8 cellular contexts compared by ENCODE assay signal in genomic region chr7:64630496-64630895, GRCh38. TPM values are rescaled to one million over a fixed set of nuclear protein-coding genes. Genes with fewer than 3 reads are reported as not detected.
DNase-seq lines count a peak whose midpoint lies in the region; ATAC-seq and TF ChIP-seq lines count a peak whose summit lies in the region.

No MANE protein-coding gene starts in this region.

- H3K27ac ChIP-seq in KMS-11: no peak overlapping the region

- no peaks in the 10 kb centered on the region for H3K36me3 ChIP-seq in KMS-11 (ENCODE audit: insufficient read depth)

- H3K4me3 ChIP-seq in KMS-11 (IDR thresholded peaks at IDR 0.05; ENCODE audit: insufficient read depth, low read depth, low read length): no peak overlapping the region

- no peaks in the 10 kb centered on the region for H3K79me2 ChIP-seq in KMS-11 (ENCODE audit: insufficient read depth, low read depth)

- no peak overlapping the region for H3K4me2 ChIP-seq in KMS-11

- H3K27me3 ChIP-seq in KMS-11 (ENCODE audit: insufficient read depth, low read depth): no peaks in the 10 kb centered on the region

- no peak for ATAC-seq in HG03520 (IDR thresholded peaks at IDR 0.05; ENCODE audit: unreplicated experiment)

- H3K4me1 ChIP-seq in KMS-11 (ENCODE audit: low read depth, poor library complexity, severe bottlenecking): no peaks in the 10 kb centered on the region

- H4K20me1 ChIP-seq in KMS-11 (ENCODE audit: insufficient read depth): no peaks in the 10 kb centered on the region

- TF ChIP-seq CTCF in KMS-11 (conservative IDR thresholded peaks at IDR 0.05; ENCODE audit: low read depth, low read length): peak; percentile 48

- peak; percentile 39 for DNase-seq in DMS114 treated with DMSO at 0.1 percent for 48 hours (lab: John Stamatoyannopoulos, UW; ENCODE audit: unreplicated experiment)
- DNase-seq in astrocyte of the hippocampus (ENCODE audit: low read depth, low spot score): peak; percentile 32
- DNase-seq in myocyte (ENCODE audit: low read depth): peak; percentile 26
- no peak for DNase-seq in activated naive CD4-positive, alpha-beta T cell (lab: John Stamatoyannopoulos, UW)
- no peak for DNase-seq in activated CD4-positive, alpha-beta T cell treated with anti-CD3 and anti-CD28 coated beads, Interleukin-2, amount 50 U/mL, for 48 hours
- DNase-seq in dedifferentiated amniotic fluid mesenchymal stem cell (ENCODE audit: extremely low spot score): no peak

- no peak overlapping the region for H3K9ac ChIP-seq in KMS-11

- H2AFZ ChIP-seq in KMS-11 (ENCODE audit: low read depth): no peak overlapping the region

RNA-seq across cellular contexts. Expression of gene ZNF107, which starts 35.4 kb away (rescaled TPM):
- total RNA-seq in myocyte: 6.6 and 7.4 TPM in 2 replicates
- 1.1 TPM for polyA plus RNA-seq in myocyte (2012)

Comparison
In these comparisons a context has a peak if more than half of its experiments do, and no peak if none do; other contexts are left out.
1. DNase-seq: peak in DMS114 treated with DMSO at 0.1 percent for 48 hours (single experiment), astrocyte of the hippocampus (single experiment) and myocyte (single experiment); none in activated naive CD4-positive, alpha-beta T cell (0 of 4), activated CD4-positive, alpha-beta T cell treated with anti-CD3 and anti-CD28 coated beads, Interleukin-2, amount 50 U/mL, for 48 hours (0 of 2) and dedifferentiated amniotic fluid mesenchymal stem cell (single experiment).